Comparison of ENCODE assay signal across 16 cellular contexts in genomic region chr1:15068152-15068551, GRCh38.
DNase-seq lines count a peak whose midpoint lies in the region; ATAC-seq and TF ChIP-seq lines count a peak whose summit lies in the region.
"Had no signal": no experiment of that assay in that cellular context is flagged by ENCODE, and none has a peak within 500 bp of the region (broad histone marks: within the 10 kb centered on the region; RNA-seq: fewer than 3 reads in every experiment).

No MANE protein-coding gene starts in this region.

- intact Hi-C loops in esophagus muscularis mucosa (cut with DNase I) = no loop called here
- intact Hi-C loops in lower lobe of right lung (cut with DNase I) = no loop called here
- intact Hi-C loops in testis (cut with DNase I; ENCODE audit: low total_unique reads) = no loop called here
- intact Hi-C loops in vagina (cut with DNase I) = no loop called here

- DNase-seq in esophagus muscularis mucosa (ENCODE audit: extremely low spot score) (no peak), lower lobe of right lung (no peak), testis (no peak), vagina (ENCODE audit: extremely low spot score in 2 of 2) (no peak), RKO (ENCODE audit: low spot score) (no peak), GM19240 (ENCODE audit: insufficient read length, low spot score) (no peak), cerebellum (ENCODE audit: low spot score) (no peak)
- DNase-seq: BE2C; CD4-positive, alpha-beta memory T cell; DMS153; DMS79 treated with DMSO at 0.1 percent for 48 hours; GDM1 had no signal

- H3K36me3 ChIP-seq in esophagus muscularis mucosa (peaks cover 0 to 31% (median 11%) of the 10 kb centered on the region in 4 donors), lower lobe of right lung (peaks cover 26% of the 10 kb centered on the region), testis (ENCODE audit: low read depth, missing control alignments) (no peaks in the 10 kb centered on the region), vagina (peaks cover 0 to 13% of the 10 kb centered on the region in 2 donors)
- H3K36me3 ChIP-seq: BE2C had no signal

- H3K9me3 ChIP-seq in esophagus muscularis mucosa (no peaks in the 10 kb centered on the region), lower lobe of right lung (no peaks in the 10 kb centered on the region), testis (no peaks in the 10 kb centered on the region), vagina (no peaks in the 10 kb centered on the region)
- H3K9me3 ChIP-seq: A549, BE2C had no signal

- ATAC-seq in lower lobe of right lung = no peak
- ATAC-seq: A549, HCT116 had no signal

- H3K4me3 ChIP-seq in esophagus muscularis mucosa (no peak overlapping the region), lower lobe of right lung (no peak overlapping the region), testis (no peak overlapping the region), vagina (no peak overlapping the region)
- H3K4me3 ChIP-seq: A549 had no signal

- no peak for TF ChIP-seq POLR2A in esophagus muscularis mucosa (IDR thresholded peaks at IDR 0.05; ENCODE audit: low read depth)
- TF ChIP-seq POLR2A in testis (IDR thresholded peaks at IDR 0.05) = no peak
- TF ChIP-seq POLR2A in vagina (IDR thresholded peaks at IDR 0.05) = no peak

- H3K4me1 ChIP-seq in esophagus muscularis mucosa (no peaks in the 10 kb centered on the region), lower lobe of right lung (no peaks in the 10 kb centered on the region), testis (peaks cover 22% of the 10 kb centered on the region), vagina (no peaks in the 10 kb centered on the region)
- H3K4me1 ChIP-seq: A549, BE2C had no signal

- no peak for TF ChIP-seq EP300 in esophagus muscularis mucosa (IDR thresholded peaks at IDR 0.05)

- WGBS in esophagus muscularis mucosa = 93% methylated on average over 9 of the region's 14 CpGs
- WGBS in testis, 2 donors = 65 to 83% methylated on average over 14 of the region's 14 CpGs

- TF ChIP-seq CTCF in esophagus muscularis mucosa (IDR thresholded peaks at IDR 0.05) (no peak), lower lobe of right lung (IDR thresholded peaks at IDR 0.05) (no peak), testis (IDR thresholded peaks at IDR 0.05) (no peak), vagina (IDR thresholded peaks at IDR 0.05) (no peak)

- H3K27me3 ChIP-seq in esophagus muscularis mucosa = no peaks in the 10 kb centered on the region
- no peaks in the 10 kb centered on the region for H3K27me3 ChIP-seq in lower lobe of right lung (ENCODE audit: low read depth)
- no peaks in the 10 kb centered on the region for H3K27me3 ChIP-seq in testis
- no peaks in the 10 kb centered on the region for H3K27me3 ChIP-seq in vagina
- H3K27me3 ChIP-seq: BE2C had no signal

- H3K27ac ChIP-seq in esophagus muscularis mucosa (replicated peaks in 1 of 4) (peak overlapping the region in 3 of 4 donors; percentile 23 to 47 (median 23)), lower lobe of right lung (peak overlapping the region; percentile 36), testis (peak overlapping the region; percentile 80 to 90), vagina (peak overlapping the region; percentile 22)
- H3K27ac ChIP-seq: A549, C4-2B, HL-60 had no signal

Comparison
In these comparisons a context has a peak if more than half of its experiments do, and no peak if none do; other contexts are left out.
1. H3K27ac ChIP-seq: peak in every context shown above with its lines; median percentile 85 in testis; 36 in lower lobe of right lung; 23 in esophagus muscularis mucosa; 22 in vagina.